ENCODE assay signal across 23 cellular contexts in genomic region chr2:10961490-10961875, GRCh38. TPM values are rescaled to one million over a fixed set of nuclear protein-coding genes. Genes with fewer than 3 reads are reported as not detected.
DNase-seq lines count a peak whose midpoint lies in the region; ATAC-seq and TF ChIP-seq lines count a peak whose summit lies in the region.
"Had no signal": no experiment of that assay in that cellular context is flagged by ENCODE, and none has a peak within 500 bp of the region (broad histone marks: within the 10 kb centered on the region; RNA-seq: fewer than 3 reads in every experiment).

No MANE protein-coding gene starts in this region.

- ATAC-seq in aorta (ENCODE audit: low FRiP score) (peak; percentile 13), GM21515 (IDR thresholded peaks at IDR 0.05; ENCODE audit: unreplicated experiment) (no peak), body of pancreas (no peak)
- ATAC-seq: A549 had no signal

- H2AK5ac ChIP-seq in mesenchymal stem cell (ENCODE audit: low read length, severe bottlenecking) = no peak overlapping the region

- H3K4me1 ChIP-seq in mesenchymal stem cell (ENCODE audit: control insufficient read depth, insufficient read depth, low read depth, low read length) = no peaks in the 10 kb centered on the region
- peaks cover 0 to 14% (median 0%) of the 10 kb centered on the region in 6 donors for H3K4me1 ChIP-seq in spleen
- H3K4me1 ChIP-seq in aorta (ENCODE audit: control insufficient read depth in 1 of 2, insufficient read depth in 2 of 2, low read length in 2 of 2) = no peaks in the 10 kb centered on the region
- H3K4me1 ChIP-seq in body of pancreas = no peaks in the 10 kb centered on the region
- no peaks in the 10 kb centered on the region for H3K4me1 ChIP-seq in osteoblast (ENCODE audit: insufficient read depth, low read length)
- H3K4me1 ChIP-seq: A549, BE2C had no signal

- H3K9ac ChIP-seq in mesenchymal stem cell (ENCODE audit: low read length) = no peak overlapping the region
- H3K9ac ChIP-seq: BLaER1 treated with 17β-estradiol and CSF1 and Interleukin-3, amounts not matched to agents 10 nM and 100 nM had no signal

- no peak overlapping the region for H3K27ac ChIP-seq in mesenchymal stem cell (ENCODE audit: low read length, poor library complexity, severe bottlenecking)
- H3K27ac ChIP-seq in spleen = no peak overlapping the region
- H3K27ac ChIP-seq in aorta (ENCODE audit: low read depth in 1 of 2, low read length in 2 of 2) = no peak overlapping the region
- H3K27ac ChIP-seq in body of pancreas = no peak overlapping the region
- no peak overlapping the region for H3K27ac ChIP-seq in osteoblast (ENCODE audit: low read depth, low read length)
- H3K27ac ChIP-seq: A549; BLaER1 treated with 17β-estradiol and CSF1 and Interleukin-3, amounts not matched to agents 10 nM and 100 nM had no signal

- H2BK120ac ChIP-seq in mesenchymal stem cell (ENCODE audit: low read depth, low read length) = peak overlapping the region; percentile 27

- no peak overlapping the region for H4K8ac ChIP-seq in mesenchymal stem cell (ENCODE audit: low read length)

- no peaks in the 10 kb centered on the region for H4K20me1 ChIP-seq in osteoblast (ENCODE audit: insufficient read depth, low read length)
- H4K20me1 ChIP-seq: BLaER1 treated with 17β-estradiol and CSF1 and Interleukin-3, amounts not matched to agents 10 nM and 100 nM had no signal

- intact Hi-C loops in spleen (cut with DNase I; ENCODE audit: low total_unique reads) (no loop called here), aorta (cut with DNase I) (no loop called here), body of pancreas (cut with DNase I) (loop anchor here (10.0 kb wide), 1 partner anchor 133 kb away; no protein-coding TSS in a partner anchor)

- H2BK12ac ChIP-seq in mesenchymal stem cell (ENCODE audit: low read length in 2 of 2) = peak overlapping the region in 1 of 2 experiments; percentile 3

- H3K79me1 ChIP-seq in mesenchymal stem cell (replicated peaks; ENCODE audit: low read length, poor library complexity, severe bottlenecking) = no peaks in the 10 kb centered on the region

- no peak overlapping the region for H3K4me2 ChIP-seq in mesenchymal stem cell (ENCODE audit: low read length, poor library complexity, severe bottlenecking)
- H3K4me2 ChIP-seq in osteoblast (ENCODE audit: insufficient read depth, low read length) = no peak overlapping the region
- H3K4me2 ChIP-seq: A549 had no signal

- TF ChIP-seq CTCF in spleen (IDR thresholded peaks at IDR 0.05 in 8 of 11, conservative IDR thresholded peaks at IDR 0.05 in 3 of 11) (no peak), body of pancreas (IDR thresholded peaks at IDR 0.05) (no peak), osteoblast (IDR thresholded peaks at IDR 0.05; ENCODE audit: extremely low read depth, low read depth, low read length) (no peak)

- H3K14ac ChIP-seq in mesenchymal stem cell (ENCODE audit: low read length in 2 of 2) = no peak overlapping the region

- no peak overlapping the region for H3K23ac ChIP-seq in mesenchymal stem cell (ENCODE audit: low read length in 2 of 2)

- H3K18ac ChIP-seq in mesenchymal stem cell (ENCODE audit: low read depth in 1 of 2, low read length in 2 of 2) = no peak overlapping the region

- H3K9me3 ChIP-seq in mesenchymal stem cell (ENCODE audit: control insufficient read depth, low read length) = no peaks in the 10 kb centered on the region
- H3K9me3 ChIP-seq in spleen = no peaks in the 10 kb centered on the region
- H3K9me3 ChIP-seq in aorta (ENCODE audit: control insufficient read depth, low read length) = no peaks in the 10 kb centered on the region
- H3K9me3 ChIP-seq in body of pancreas = no peaks in the 10 kb centered on the region
- no peaks in the 10 kb centered on the region for H3K9me3 ChIP-seq in osteoblast (ENCODE audit: low read depth, low read length)
- H3K9me3 ChIP-seq: A549; BE2C; BLaER1 treated with 17β-estradiol and CSF1 and Interleukin-3, amounts not matched to agents 10 nM and 100 nM had no signal

- peak; percentile 22 for DNase-seq in NCI-H510A treated with DMSO at 0.1 percent for 48 hours (lab: John Stamatoyannopoulos, UW)
- no peak for DNase-seq in NCI-H510A (lab: John Stamatoyannopoulos, UW)
- DNase-seq in mesenchymal stem cell = no peak
- peak; percentile 69 for DNase-seq in spleen
- peak; percentile 13 to 62 for DNase-seq in aorta
- DNase-seq in body of pancreas = no peak
- no peak for DNase-seq in osteoblast (ENCODE audit: insufficient read length, low spot score, missing footprints)
- DNase-seq: 8988T; ACHN; AML-193; BE2C; CD4-positive, alpha-beta T cell; CD8-positive, alpha-beta memory T cell; DMS 273 treated with DMSO at 0.1 percent for 48 hours; DMS79; EL; GDM1; GOT3; HCEC 1CT had no signal

- H2AFZ ChIP-seq in mesenchymal stem cell (ENCODE audit: low read depth, low read length) (no peak overlapping the region), osteoblast (ENCODE audit: low read length) (no peak overlapping the region)

- no peak overlapping the region for H2BK5ac ChIP-seq in mesenchymal stem cell (ENCODE audit: low read depth, low read length, poor library complexity, severe bottlenecking)

- no peak overlapping the region for H2BK15ac ChIP-seq in mesenchymal stem cell (ENCODE audit: low read depth, poor library complexity, severe bottlenecking)

- TF ChIP-seq POLR2A in spleen (IDR thresholded peaks at IDR 0.05) = no peak
- TF ChIP-seq POLR2A in body of pancreas (IDR thresholded peaks at IDR 0.05) = no peak

- H3K79me2 ChIP-seq in osteoblast (ENCODE audit: insufficient read depth, low read length) = no peaks in the 10 kb centered on the region

- peak overlapping the region; percentile 69 for H4K91ac ChIP-seq in mesenchymal stem cell (ENCODE audit: low read length)

- H3K4ac ChIP-seq in mesenchymal stem cell (ENCODE audit: low read depth in 1 of 2, low read length in 2 of 2) = peak overlapping the region in 1 of 2 experiments; percentile 75

- no peaks in the 10 kb centered on the region for H3K36me3 ChIP-seq in mesenchymal stem cell (ENCODE audit: control insufficient read depth in 1 of 2, insufficient read depth in 2 of 2, low read depth in 1 of 2, low read length in 2 of 2)
- no peaks in the 10 kb centered on the region for H3K36me3 ChIP-seq in spleen
- H3K36me3 ChIP-seq in aorta (ENCODE audit: control insufficient read depth in 1 of 2, insufficient read depth in 2 of 2, low read length in 1 of 2) = no peaks in the 10 kb centered on the region
- H3K36me3 ChIP-seq in body of pancreas (replicated peaks in 1 of 2; ENCODE audit: insufficient read depth in 1 of 2, low read depth in 2 of 2) = no peaks in the 10 kb centered on the region
- no peaks in the 10 kb centered on the region for H3K36me3 ChIP-seq in osteoblast (ENCODE audit: insufficient read depth, low read length)
- H3K36me3 ChIP-seq: BE2C; BLaER1 treated with 17β-estradiol and CSF1 and Interleukin-3, amounts not matched to agents 10 nM and 100 nM had no signal

- H3K4me3 ChIP-seq in mesenchymal stem cell (ENCODE audit: insufficient read depth in 1 of 2, low read depth in 1 of 2, low read length in 2 of 2) = no peak overlapping the region
- H3K4me3 ChIP-seq in spleen = no peak overlapping the region
- no peak overlapping the region for H3K4me3 ChIP-seq in aorta (ENCODE audit: low read length in 2 of 2)
- H3K4me3 ChIP-seq in body of pancreas = no peak overlapping the region
- no peak overlapping the region for H3K4me3 ChIP-seq in osteoblast (ENCODE audit: insufficient read depth, low read length)
- H3K4me3 ChIP-seq: A549; BLaER1 treated with 17β-estradiol and CSF1 and Interleukin-3, amounts not matched to agents 10 nM and 100 nM had no signal

- 94% methylated on average over 13 of the region's 13 CpGs for WGBS in mesenchymal stem cell
- 90 to 93% (median 92%) methylated on average over 13 of the region's 13 CpGs for WGBS in spleen, 5 donors
- WGBS in aorta, 2 donors = 84 to 88% methylated on average over 13 of the region's 13 CpGs
- WGBS in body of pancreas, 2 donors = 71 to 78% methylated on average over 13 of the region's 13 CpGs

- H3K27me3 ChIP-seq in mesenchymal stem cell (ENCODE audit: control insufficient read depth in 1 of 2, insufficient read depth in 1 of 2, low read length in 2 of 2) (peaks cover 19 to 37% of the 10 kb centered on the region in 2 experiments), spleen (replicated peaks in 1 of 7) (peaks cover 0 to 57% (median 0%) of the 10 kb centered on the region in 7 donors), aorta (ENCODE audit: control insufficient read depth in 1 of 2, insufficient read depth in 2 of 2, low read length in 1 of 2) (no peaks in the 10 kb centered on the region), body of pancreas (no peaks in the 10 kb centered on the region), osteoblast (ENCODE audit: insufficient read depth, low read length) (peaks cover 24% of the 10 kb centered on the region)
- H3K27me3 ChIP-seq: BE2C had no signal

RNA-seq across cellular contexts. Expression of gene KCNF1, which starts 49.7 kb away (rescaled TPM):
- polyA plus RNA-seq in mesenchymal stem cell (2013, experiment 1 of 2) = 1.2 TPM
- polyA plus RNA-seq in mesenchymal stem cell (2013, experiment 2 of 2) = 1.3 TPM
- total RNA-seq in spleen = 1 to 10 TPM in 2 of 7 donors, under 1 TPM in 2, not detected in 3; 0.25 to 1.2 (median 0.65) TPM
- under 1 TPM; 0.16 to 0.91 (median 0.57) TPM for polyA plus RNA-seq in spleen
- total RNA-seq in aorta = not detected
- polyA plus RNA-seq in aorta = not detected
- 1 to 10 TPM in 1 of 2 donors, not detected in 1; 5.3 TPM for total RNA-seq in body of pancreas
- total RNA-seq in osteoblast = under 0.01 TPM in 1 of 2 replicates, not detected in the other
- total RNA-seq: CD4-positive, alpha-beta T cell; CD8-positive, alpha-beta memory T cell had no signal
- polyA plus RNA-seq: CD14-positive monocyte; CD8-positive, alpha-beta memory T cell had no signal

Comparison
In these comparisons a context has a peak if more than half of its experiments do, and no peak if none do; other contexts are left out.
1. DNase-seq: peak in NCI-H510A treated with DMSO at 0.1 percent for 48 hours (single experiment), spleen (single experiment) and aorta (2 of 2); none in NCI-H510A (single experiment), mesenchymal stem cell (single experiment), body of pancreas (0 of 4) and osteoblast (single experiment).